21 cellular contexts compared by ENCODE assay signal in genomic region chr22:32066820-32067219, GRCh38. TPM values are rescaled to one million over a fixed set of nuclear protein-coding genes. Genes with fewer than 3 reads are reported as not detected.
"Had no signal": no experiment of that assay in that cellular context is flagged by ENCODE, and none has a peak within 500 bp of the region (broad histone marks: within the 10 kb centered on the region; RNA-seq: fewer than 3 reads in every experiment).

No MANE protein-coding gene starts in this region.

- H3K4me2 ChIP-seq: SK-N-SH had no signal

- H3K9ac ChIP-seq: SK-N-SH had no signal

- H3K9me3 ChIP-seq: SK-N-SH had no signal

- DNase-seq: IMR-90, Karpas-422, KG1, MM.1S, NCI-H1092 treated with DMSO at 0.1 percent for 48 hours, NCI-H1436, NCI-H187, NCI-H2029, NCI-H2081 treated with DMSO at 0.1 percent for 48 hours, NCI-H2171, NCI-H226, NCI-H446, NCI-H510A, NCI-H524 treated with DMSO at 0.1 percent for 48 hours, NCI-H774, RPMI8226, SHP77, SK-N-SH had no signal

- ATAC-seq: HepG2 had no signal

RNA-seq across cellular contexts. Expression of gene SLC5A1, which starts 23.8 kb away (rescaled TPM):
- total RNA-seq: HepG2, HT1080, IMR-90, M059J had no signal
- polyA plus RNA-seq: HepG2, IMR-90, SK-N-SH had no signal
